Comparison of ENCODE assay signal across 1 cellular context in the genomic region with DNA sequence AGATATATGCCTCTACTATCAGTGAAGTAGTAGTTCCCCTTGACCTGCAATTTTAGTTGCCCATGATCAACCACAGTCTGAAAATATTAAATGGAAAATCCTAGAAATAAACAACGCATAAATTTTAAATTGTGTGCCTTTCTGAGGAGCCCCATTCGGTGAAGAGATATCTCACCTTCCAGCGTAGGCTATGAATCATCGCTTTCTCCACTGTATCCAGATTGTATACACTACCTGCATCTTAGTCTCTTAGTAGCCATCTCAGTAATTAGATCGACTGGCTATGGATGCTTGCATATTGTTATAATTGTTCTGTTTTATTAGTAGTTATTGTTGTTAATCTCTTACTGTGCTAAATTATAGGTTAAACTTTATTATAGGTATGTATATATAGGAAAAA.
TF ChIP-seq lines count a peak whose summit lies in the region.

No MANE protein-coding gene starts in this region.

TF ChIP-seq in K562, 482 proteins besides CTCF, POLR2A, EP300 and RAD21:
- TF ChIP-seq ZNF239 (CRISPR knock-in tag; IDR thresholded peaks at IDR 0.05) (no peak), GTF2F1 (IDR thresholded peaks at IDR 0.05; ENCODE audit: low read depth, low read length) (no peak), PHB (CRISPR knock-in tag; IDR thresholded peaks at IDR 0.05) (no peak), ZNF589 (CRISPR knock-in tag; IDR thresholded peaks at IDR 0.05; ENCODE audit: low read depth) (no peak), MCM3 (IDR thresholded peaks at IDR 0.05) (no peak), RFX1 (IDR thresholded peaks at IDR 0.05) (no peak), MTA1 (IDR thresholded peaks at IDR 0.05; ENCODE audit: borderline replicate concordance) (no peak), ZNF561 (CRISPR knock-in tag; conservative IDR thresholded peaks at IDR 0.05) (no peak), FIP1L1 (IDR thresholded peaks at IDR 0.05; ENCODE audit: low read depth, low read length, poor library complexity, severe bottlenecking) (no peak), HNRNPUL1 (IDR thresholded peaks at IDR 0.05; ENCODE audit: low read length) (no peak), ZNF431 (CRISPR knock-in tag; IDR thresholded peaks at IDR 0.05) (no peak), TRIM24 (IDR thresholded peaks at IDR 0.05) (no peak), PHF20 (IDR thresholded peaks at IDR 0.05; ENCODE audit: partially characterized antibody) (no peak), HOXB6 (CRISPR knock-in tag; IDR thresholded peaks at IDR 0.05; ENCODE audit: borderline replicate concordance) (no peak), ZNF175 (CRISPR knock-in tag; IDR thresholded peaks at IDR 0.05; ENCODE audit: low read depth) (no peak), SRSF9 (IDR thresholded peaks at IDR 0.05; ENCODE audit: borderline replicate concordance, low read depth, low read length) (no peak), CBFA2T2 (conservative IDR thresholded peaks at IDR 0.05) (no peak), ZNF274 (IDR thresholded peaks at IDR 0.05; ENCODE audit: borderline replicate concordance, low read depth, low read length) (no peak), JUND (IDR thresholded peaks at IDR 0.05; ENCODE audit: borderline replicate concordance, low read depth, low read length) (peak; percentile 63; the same call in 1 of the 2 replicates), JUND (tag; IDR thresholded peaks at IDR 0.05; ENCODE audit: borderline replicate concordance, low read depth, low read length) (peak; percentile 22; the same call in 1 of the 3 replicates), ARID1B (IDR thresholded peaks at IDR 0.05) (peak; percentile 10; the same call in 1 of the 2 replicates), CTBP1 (IDR thresholded peaks at IDR 0.05; ENCODE audit: borderline replicate concordance) (no peak), FOXA3 (CRISPR knock-in tag; conservative IDR thresholded peaks at IDR 0.05 in 1 of 2, IDR thresholded peaks at IDR 0.05 in 1 of 2) (no peak), FOSL1 (tag; conservative IDR thresholded peaks at IDR 0.05) (peak; percentile 49; the same call in 1 of the 2 replicates), ADNP (tag; IDR thresholded peaks at IDR 0.05) (0 out of 2 replicates have a peak, but pooled peaks have one; percentile 26), ESRRB (CRISPR knock-in tag; IDR thresholded peaks at IDR 0.05; ENCODE audit: borderline replicate concordance) (no peak), CEBPB (tag; IDR thresholded peaks at IDR 0.05) (no peak), NFYB (IDR thresholded peaks at IDR 0.05; ENCODE audit: extremely low read depth, insufficient read length) (no peak), C11orf30 (IDR thresholded peaks at IDR 0.05; ENCODE audit: low read depth) (0 out of 2 replicates have a peak, but pooled peaks have one; percentile 23), ELF4 (CRISPR knock-in tag; IDR thresholded peaks at IDR 0.05) (no peak), NFE2 (IDR thresholded peaks at IDR 0.05; ENCODE audit: low read depth) (peak; percentile 31; the same call in 1 of the 2 replicates), NEUROD1 (IDR thresholded peaks at IDR 0.05; ENCODE audit: borderline replicate concordance, low read depth, low read length, partially characterized antibody) (no peak), ZNF766 (CRISPR knock-in tag; conservative IDR thresholded peaks at IDR 0.05) (no peak), MAFG (tag; conservative IDR thresholded peaks at IDR 0.05) (no peak), NR2F6 (CRISPR knock-in tag; IDR thresholded peaks at IDR 0.05) (no peak), RFX7 (CRISPR knock-in tag; IDR thresholded peaks at IDR 0.05) (no peak)
- TF ChIP-seq, protein P1, sequence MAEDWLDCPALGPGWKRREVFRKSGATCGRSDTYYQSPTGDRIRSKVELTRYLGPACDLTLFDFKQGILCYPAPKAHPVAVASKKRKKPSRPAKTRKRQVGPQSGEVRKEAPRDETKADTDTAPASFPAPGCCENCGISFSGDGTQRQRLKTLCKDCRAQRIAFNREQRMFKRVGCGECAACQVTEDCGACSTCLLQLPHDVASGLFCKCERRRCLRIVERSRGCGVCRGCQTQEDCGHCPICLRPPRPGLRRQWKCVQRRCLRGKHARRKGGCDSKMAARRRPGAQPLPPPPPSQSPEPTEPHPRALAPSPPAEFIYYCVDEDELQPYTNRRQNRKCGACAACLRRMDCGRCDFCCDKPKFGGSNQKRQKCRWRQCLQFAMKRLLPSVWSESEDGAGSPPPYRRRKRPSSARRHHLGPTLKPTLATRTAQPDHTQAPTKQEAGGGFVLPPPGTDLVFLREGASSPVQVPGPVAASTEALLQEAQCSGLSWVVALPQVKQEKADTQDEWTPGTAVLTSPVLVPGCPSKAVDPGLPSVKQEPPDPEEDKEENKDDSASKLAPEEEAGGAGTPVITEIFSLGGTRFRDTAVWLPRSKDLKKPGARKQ (CRISPR knock-in tag; IDR thresholded peaks at IDR 0.05) = no peak
- TF ChIP-seq, protein P2, sequence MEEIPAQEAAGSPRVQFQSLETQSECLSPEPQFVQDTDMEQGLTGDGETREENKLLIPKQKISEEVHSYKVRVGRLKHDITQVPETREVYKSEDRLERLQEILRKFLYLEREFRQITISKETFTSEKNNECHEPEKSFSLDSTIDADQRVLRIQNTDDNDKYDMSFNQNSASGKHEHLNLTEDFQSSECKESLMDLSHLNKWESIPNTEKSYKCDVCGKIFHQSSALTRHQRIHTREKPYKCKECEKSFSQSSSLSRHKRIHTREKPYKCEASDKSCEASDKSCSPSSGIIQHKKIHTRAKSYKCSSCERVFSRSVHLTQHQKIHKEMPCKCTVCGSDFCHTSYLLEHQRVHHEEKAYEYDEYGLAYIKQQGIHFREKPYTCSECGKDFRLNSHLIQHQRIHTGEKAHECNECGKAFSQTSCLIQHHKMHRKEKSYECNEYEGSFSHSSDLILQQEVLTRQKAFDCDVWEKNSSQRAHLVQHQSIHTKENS (CRISPR knock-in tag; IDR thresholded peaks at IDR 0.05) = no peak
- TF ChIP-seq, protein P3, sequence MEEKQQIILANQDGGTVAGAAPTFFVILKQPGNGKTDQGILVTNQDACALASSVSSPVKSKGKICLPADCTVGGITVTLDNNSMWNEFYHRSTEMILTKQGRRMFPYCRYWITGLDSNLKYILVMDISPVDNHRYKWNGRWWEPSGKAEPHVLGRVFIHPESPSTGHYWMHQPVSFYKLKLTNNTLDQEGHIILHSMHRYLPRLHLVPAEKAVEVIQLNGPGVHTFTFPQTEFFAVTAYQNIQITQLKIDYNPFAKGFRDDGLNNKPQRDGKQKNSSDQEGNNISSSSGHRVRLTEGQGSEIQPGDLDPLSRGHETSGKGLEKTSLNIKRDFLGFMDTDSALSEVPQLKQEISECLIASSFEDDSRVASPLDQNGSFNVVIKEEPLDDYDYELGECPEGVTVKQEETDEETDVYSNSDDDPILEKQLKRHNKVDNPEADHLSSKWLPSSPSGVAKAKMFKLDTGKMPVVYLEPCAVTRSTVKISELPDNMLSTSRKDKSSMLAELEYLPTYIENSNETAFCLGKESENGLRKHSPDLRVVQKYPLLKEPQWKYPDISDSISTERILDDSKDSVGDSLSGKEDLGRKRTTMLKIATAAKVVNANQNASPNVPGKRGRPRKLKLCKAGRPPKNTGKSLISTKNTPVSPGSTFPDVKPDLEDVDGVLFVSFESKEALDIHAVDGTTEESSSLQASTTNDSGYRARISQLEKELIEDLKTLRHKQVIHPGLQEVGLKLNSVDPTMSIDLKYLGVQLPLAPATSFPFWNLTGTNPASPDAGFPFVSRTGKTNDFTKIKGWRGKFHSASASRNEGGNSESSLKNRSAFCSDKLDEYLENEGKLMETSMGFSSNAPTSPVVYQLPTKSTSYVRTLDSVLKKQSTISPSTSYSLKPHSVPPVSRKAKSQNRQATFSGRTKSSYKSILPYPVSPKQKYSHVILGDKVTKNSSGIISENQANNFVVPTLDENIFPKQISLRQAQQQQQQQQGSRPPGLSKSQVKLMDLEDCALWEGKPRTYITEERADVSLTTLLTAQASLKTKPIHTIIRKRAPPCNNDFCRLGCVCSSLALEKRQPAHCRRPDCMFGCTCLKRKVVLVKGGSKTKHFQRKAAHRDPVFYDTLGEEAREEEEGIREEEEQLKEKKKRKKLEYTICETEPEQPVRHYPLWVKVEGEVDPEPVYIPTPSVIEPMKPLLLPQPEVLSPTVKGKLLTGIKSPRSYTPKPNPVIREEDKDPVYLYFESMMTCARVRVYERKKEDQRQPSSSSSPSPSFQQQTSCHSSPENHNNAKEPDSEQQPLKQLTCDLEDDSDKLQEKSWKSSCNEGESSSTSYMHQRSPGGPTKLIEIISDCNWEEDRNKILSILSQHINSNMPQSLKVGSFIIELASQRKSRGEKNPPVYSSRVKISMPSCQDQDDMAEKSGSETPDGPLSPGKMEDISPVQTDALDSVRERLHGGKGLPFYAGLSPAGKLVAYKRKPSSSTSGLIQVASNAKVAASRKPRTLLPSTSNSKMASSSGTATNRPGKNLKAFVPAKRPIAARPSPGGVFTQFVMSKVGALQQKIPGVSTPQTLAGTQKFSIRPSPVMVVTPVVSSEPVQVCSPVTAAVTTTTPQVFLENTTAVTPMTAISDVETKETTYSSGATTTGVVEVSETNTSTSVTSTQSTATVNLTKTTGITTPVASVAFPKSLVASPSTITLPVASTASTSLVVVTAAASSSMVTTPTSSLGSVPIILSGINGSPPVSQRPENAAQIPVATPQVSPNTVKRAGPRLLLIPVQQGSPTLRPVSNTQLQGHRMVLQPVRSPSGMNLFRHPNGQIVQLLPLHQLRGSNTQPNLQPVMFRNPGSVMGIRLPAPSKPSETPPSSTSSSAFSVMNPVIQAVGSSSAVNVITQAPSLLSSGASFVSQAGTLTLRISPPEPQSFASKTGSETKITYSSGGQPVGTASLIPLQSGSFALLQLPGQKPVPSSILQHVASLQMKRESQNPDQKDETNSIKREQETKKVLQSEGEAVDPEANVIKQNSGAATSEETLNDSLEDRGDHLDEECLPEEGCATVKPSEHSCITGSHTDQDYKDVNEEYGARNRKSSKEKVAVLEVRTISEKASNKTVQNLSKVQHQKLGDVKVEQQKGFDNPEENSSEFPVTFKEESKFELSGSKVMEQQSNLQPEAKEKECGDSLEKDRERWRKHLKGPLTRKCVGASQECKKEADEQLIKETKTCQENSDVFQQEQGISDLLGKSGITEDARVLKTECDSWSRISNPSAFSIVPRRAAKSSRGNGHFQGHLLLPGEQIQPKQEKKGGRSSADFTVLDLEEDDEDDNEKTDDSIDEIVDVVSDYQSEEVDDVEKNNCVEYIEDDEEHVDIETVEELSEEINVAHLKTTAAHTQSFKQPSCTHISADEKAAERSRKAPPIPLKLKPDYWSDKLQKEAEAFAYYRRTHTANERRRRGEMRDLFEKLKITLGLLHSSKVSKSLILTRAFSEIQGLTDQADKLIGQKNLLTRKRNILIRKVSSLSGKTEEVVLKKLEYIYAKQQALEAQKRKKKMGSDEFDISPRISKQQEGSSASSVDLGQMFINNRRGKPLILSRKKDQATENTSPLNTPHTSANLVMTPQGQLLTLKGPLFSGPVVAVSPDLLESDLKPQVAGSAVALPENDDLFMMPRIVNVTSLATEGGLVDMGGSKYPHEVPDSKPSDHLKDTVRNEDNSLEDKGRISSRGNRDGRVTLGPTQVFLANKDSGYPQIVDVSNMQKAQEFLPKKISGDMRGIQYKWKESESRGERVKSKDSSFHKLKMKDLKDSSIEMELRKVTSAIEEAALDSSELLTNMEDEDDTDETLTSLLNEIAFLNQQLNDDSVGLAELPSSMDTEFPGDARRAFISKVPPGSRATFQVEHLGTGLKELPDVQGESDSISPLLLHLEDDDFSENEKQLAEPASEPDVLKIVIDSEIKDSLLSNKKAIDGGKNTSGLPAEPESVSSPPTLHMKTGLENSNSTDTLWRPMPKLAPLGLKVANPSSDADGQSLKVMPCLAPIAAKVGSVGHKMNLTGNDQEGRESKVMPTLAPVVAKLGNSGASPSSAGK (IDR thresholded peaks at IDR 0.05) = no peak
- TF ChIP-seq, protein P4, sequence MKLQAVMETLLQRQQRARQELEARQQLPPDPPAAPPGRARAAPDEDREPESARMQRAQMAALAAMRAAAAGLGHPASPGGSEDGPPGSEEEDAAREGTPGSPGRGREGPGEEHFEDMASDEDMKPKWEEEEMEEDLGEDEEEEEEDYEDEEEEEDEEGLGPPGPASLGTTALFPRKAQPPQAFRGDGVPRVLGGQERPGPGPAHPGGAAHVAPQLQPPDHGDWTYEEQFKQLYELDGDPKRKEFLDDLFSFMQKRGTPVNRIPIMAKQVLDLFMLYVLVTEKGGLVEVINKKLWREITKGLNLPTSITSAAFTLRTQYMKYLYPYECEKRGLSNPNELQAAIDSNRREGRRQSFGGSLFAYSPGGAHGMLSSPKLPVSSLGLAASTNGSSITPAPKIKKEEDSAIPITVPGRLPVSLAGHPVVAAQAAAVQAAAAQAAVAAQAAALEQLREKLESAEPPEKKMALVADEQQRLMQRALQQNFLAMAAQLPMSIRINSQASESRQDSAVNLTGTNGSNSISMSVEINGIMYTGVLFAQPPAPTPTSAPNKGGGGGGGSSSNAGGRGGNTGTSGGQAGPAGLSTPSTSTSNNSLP (IDR thresholded peaks at IDR 0.05; ENCODE audit: borderline replicate concordance, low read depth, low read length) = no peak
- TF ChIP-seq, protein P5, sequence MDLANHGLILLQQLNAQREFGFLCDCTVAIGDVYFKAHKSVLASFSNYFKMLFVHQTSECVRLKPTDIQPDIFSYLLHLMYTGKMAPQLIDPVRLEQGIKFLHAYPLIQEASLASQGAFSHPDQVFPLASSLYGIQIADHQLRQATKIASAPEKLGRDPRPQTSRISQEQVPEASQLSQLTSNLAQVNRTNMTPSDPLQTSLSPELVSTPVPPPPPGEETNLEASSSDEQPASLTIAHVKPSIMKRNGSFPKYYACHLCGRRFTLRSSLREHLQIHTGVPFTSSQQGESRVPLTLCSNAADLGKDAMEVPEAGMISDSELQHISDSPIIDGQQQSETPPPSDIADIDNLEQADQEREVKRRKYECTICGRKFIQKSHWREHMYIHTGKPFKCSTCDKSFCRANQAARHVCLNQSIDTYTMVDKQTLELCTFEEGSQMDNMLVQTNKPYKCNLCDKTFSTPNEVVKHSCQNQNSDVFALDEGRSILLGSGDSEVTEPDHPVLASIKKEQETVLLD (IDR thresholded peaks at IDR 0.05) = no peak
- TF ChIP-seq, protein P6, sequence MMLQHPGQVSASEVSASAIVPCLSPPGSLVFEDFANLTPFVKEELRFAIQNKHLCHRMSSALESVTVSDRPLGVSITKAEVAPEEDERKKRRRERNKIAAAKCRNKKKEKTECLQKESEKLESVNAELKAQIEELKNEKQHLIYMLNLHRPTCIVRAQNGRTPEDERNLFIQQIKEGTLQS (IDR thresholded peaks at IDR 0.05) = peak; percentile 33; the same call in 1 of the 2 replicates
- TF ChIP-seq, protein P6 (CRISPR knock-in tag; conservative IDR thresholded peaks at IDR 0.05) = no peak
TF ChIP-seq in K562: peak in this region for 7.
